In genomic region chr17:74179576-74179975, GRCh38 we compare ENCODE assay signal across 36 cellular contexts.
"Had no signal": no experiment of that assay in that cellular context is flagged by ENCODE, and none has a peak within 500 bp of the region (broad histone marks: within the 10 kb centered on the region; RNA-seq: fewer than 3 reads in every experiment).

No MANE protein-coding gene starts in this region.

- H3K4me1 ChIP-seq: ascending aorta had no signal

- H3K36me3 Mint-ChIP-seq: activated CD4-positive, alpha-beta memory T cell treated with anti-CD3 and anti-CD28 coated beads for 36 hours; activated naive CD4-positive, alpha-beta T cell treated with anti-CD3 and anti-CD28 coated beads, Interleukin-2, amount 50 U/mL, for 72 hours; activated naive CD8-positive, alpha-beta T cell treated with anti-CD3 and anti-CD28 coated beads, Interleukin-2, amount 10 ng/mL, durations not matched to agents 7 days and 5 days; brain had no signal

- H3K36me3 ChIP-seq: ascending aorta, cardiac muscle cell had no signal

- H3K9me3 Mint-ChIP-seq: activated B cell treated with CpG ODN at 0.5 μM for 24 hours; activated CD4-positive, alpha-beta memory T cell treated with anti-CD3 and anti-CD28 coated beads for 36 hours; activated CD4-positive, alpha-beta T cell treated with anti-CD3 and anti-CD28 coated beads, Interleukin-2, amount 10 ng/mL, durations not matched to agents 24 days and 14 days; activated CD8-positive, alpha-beta T cell treated with anti-CD3 and anti-CD28 coated beads for 36 hours; activated naive CD4-positive, alpha-beta T cell treated with anti-CD3 and anti-CD28 coated beads for 36 hours; activated naive CD4-positive, alpha-beta T cell treated with anti-CD3 and anti-CD28 coated beads, Interleukin-2, amount 50 U/mL, for 72 hours; activated naive CD8-positive, alpha-beta T cell treated with anti-CD3 and anti-CD28 coated beads, Interleukin-2, amount 10 ng/mL, durations not matched to agents 7 days and 5 days; activated naive CD8-positive, alpha-beta T cell treated with anti-CD3 and anti-CD28 coated beads, Interleukin-2, amount 50 U/mL, for 24 hours; activated T-cell treated with anti-CD3 and anti-CD28 coated beads, Interleukin-2, amount 50 U/mL, for 4 hours; activated T-cell treated with anti-CD3 and anti-CD28 coated beads, Interleukin-2, amount 50 U/mL, for 72 hours; activated T-helper 1 cell treated with anti-CD3 and anti-CD28 coated beads, Interleukin-12 subunit alpha, Interleukin-12 subunit beta, Interleukin-2, Interleukin-4 antibody, amounts not matched to agents 30 ng/mL and 10 ng/mL and 1 ng/mL, durations not matched to agents 14 hours and 24 hours and 36 hours; activated T-helper 17 cell treated with anti-CD3 and anti-CD28 coated beads, Interleukin-2, amount 50 U/mL, for 72 hours; central memory CD8-positive, alpha-beta T cell; T-helper 1 cell treated with Interleukin-12 subunit alpha and Interleukin-12 subunit beta and Interleukin-4 antibody, amounts not matched to agents 30 μg/mL and 1 μg/mL, for 36 hours; T-helper 2 cell treated with Interferon-gamma antibody and Interleukin-4, amounts not matched to agents 5 μg/mL and 100 μg/mL, for 36 hours had no signal

- H3K9me3 ChIP-seq: ascending aorta had no signal

- H3K4me1 Mint-ChIP-seq: activated CD4-positive, alpha-beta T cell treated with anti-CD3 and anti-CD28 coated beads, Interleukin-2, amount 10 ng/mL, durations not matched to agents 24 days and 14 days; activated naive CD8-positive, alpha-beta T cell treated with anti-CD3 and anti-CD28 coated beads, Interleukin-2, amount 10 ng/mL, durations not matched to agents 7 days and 5 days; activated naive CD8-positive, alpha-beta T cell treated with anti-CD3 and anti-CD28 coated beads, Interleukin-2, amount 50 U/mL, for 24 hours; activated T-helper 17 cell treated with anti-CD3 and anti-CD28 coated beads, Interleukin-2, amount 50 U/mL, for 72 hours had no signal

- H3K27ac Mint-ChIP-seq: activated B cell treated with CpG ODN at 0.5 μM for 24 hours; activated CD4-positive, alpha-beta memory T cell treated with anti-CD3 and anti-CD28 coated beads for 36 hours; activated CD4-positive, alpha-beta T cell treated with anti-CD3 and anti-CD28 coated beads, Interleukin-2, amount 10 ng/mL, durations not matched to agents 24 days and 14 days; activated CD8-positive, alpha-beta T cell treated with anti-CD3 and anti-CD28 coated beads for 36 hours; activated naive CD4-positive, alpha-beta T cell treated with anti-CD3 and anti-CD28 coated beads for 36 hours; activated naive CD8-positive, alpha-beta T cell treated with anti-CD3 and anti-CD28 coated beads, Interleukin-2, amount 10 ng/mL, durations not matched to agents 7 days and 5 days; activated naive CD8-positive, alpha-beta T cell treated with anti-CD3 and anti-CD28 coated beads, Interleukin-2, amount 50 U/mL, for 24 hours; activated T-cell treated with anti-CD3 and anti-CD28 coated beads, Interleukin-2, amount 50 U/mL, for 72 hours; activated T-helper 1 cell treated with anti-CD3 and anti-CD28 coated beads, Interleukin-12 subunit alpha, Interleukin-12 subunit beta, Interleukin-2, Interleukin-4 antibody, amounts not matched to agents 30 ng/mL and 10 ng/mL and 1 ng/mL, durations not matched to agents 14 hours and 24 hours and 36 hours; activated T-helper 17 cell treated with anti-CD3 and anti-CD28 coated beads, Interleukin-2, amount 50 U/mL, for 72 hours; T-helper 1 cell treated with Interleukin-12 subunit alpha and Interleukin-12 subunit beta and Interleukin-4 antibody, amounts not matched to agents 30 μg/mL and 1 μg/mL, for 36 hours; T-helper 2 cell treated with Interferon-gamma antibody and Interleukin-4, amounts not matched to agents 5 μg/mL and 100 μg/mL, for 36 hours had no signal

- ATAC-seq: activated CD8-positive, alpha-beta T cell treated with anti-CD3 and anti-CD28 coated beads for 36 hours; activated naive CD4-positive, alpha-beta T cell treated with anti-CD3 and anti-CD28 coated beads, Interleukin-2, amount 50 U/mL, for 72 hours; activated naive CD8-positive, alpha-beta T cell treated with anti-CD3 and anti-CD28 coated beads, Interleukin-2, amount 50 U/mL, for 24 hours; activated T-cell treated with anti-CD3 and anti-CD28 coated beads, Interleukin-2, amount 50 U/mL, for 4 hours; activated T-cell treated with anti-CD3 and anti-CD28 coated beads, Interleukin-2, amount 50 U/mL, for 72 hours; activated T-helper 17 cell treated with anti-CD3 and anti-CD28 coated beads, Interleukin-2, amount 50 U/mL, for 72 hours had no signal

- H3K4me3 Mint-ChIP-seq: activated B cell treated with CpG ODN at 0.5 μM for 24 hours; activated CD4-positive, alpha-beta memory T cell treated with anti-CD3 and anti-CD28 coated beads for 36 hours; activated CD4-positive, alpha-beta T cell treated with anti-CD3 and anti-CD28 coated beads, Interleukin-2, amount 10 ng/mL, durations not matched to agents 24 days and 14 days; activated CD8-positive, alpha-beta T cell treated with anti-CD3 and anti-CD28 coated beads for 36 hours; activated naive CD4-positive, alpha-beta T cell treated with anti-CD3 and anti-CD28 coated beads for 36 hours; activated naive CD8-positive, alpha-beta T cell treated with anti-CD3 and anti-CD28 coated beads, Interleukin-2, amount 10 ng/mL, durations not matched to agents 7 days and 5 days; activated naive CD8-positive, alpha-beta T cell treated with anti-CD3 and anti-CD28 coated beads, Interleukin-2, amount 50 U/mL, for 24 hours; activated T-cell treated with anti-CD3 and anti-CD28 coated beads, Interleukin-2, amount 50 U/mL, for 4 hours; activated T-cell treated with anti-CD3 and anti-CD28 coated beads, Interleukin-2, amount 50 U/mL, for 72 hours; activated T-helper 1 cell treated with anti-CD3 and anti-CD28 coated beads, Interleukin-12 subunit alpha, Interleukin-12 subunit beta, Interleukin-2, Interleukin-4 antibody, amounts not matched to agents 30 ng/mL and 10 ng/mL and 1 ng/mL, durations not matched to agents 14 hours and 24 hours and 36 hours; activated T-helper 17 cell treated with anti-CD3 and anti-CD28 coated beads, Interleukin-2, amount 50 U/mL, for 72 hours; central memory CD8-positive, alpha-beta T cell; T-helper 1 cell treated with Interleukin-12 subunit alpha and Interleukin-12 subunit beta and Interleukin-4 antibody, amounts not matched to agents 30 μg/mL and 1 μg/mL, for 36 hours; T-helper 2 cell treated with Interferon-gamma antibody and Interleukin-4, amounts not matched to agents 5 μg/mL and 100 μg/mL, for 36 hours had no signal

- H3K27ac ChIP-seq: ascending aorta, cardiac muscle cell, VCaP had no signal

- DNase-seq: activated B cell treated with CpG ODN at 0.5 μM for 24 hours; activated CD4-positive, alpha-beta memory T cell treated with anti-CD3 and anti-CD28 coated beads for 36 hours; activated CD4-positive, alpha-beta T cell treated with anti-CD3 and anti-CD28 coated beads for 4 hours; activated CD4-positive, alpha-beta T cell treated with anti-CD3 and anti-CD28 coated beads, Interleukin-2, amount 10 ng/mL, durations not matched to agents 24 days and 14 days; activated CD4-positive, alpha-beta T cell treated with anti-CD3 and anti-CD28 coated beads, Interleukin-2, amount 50 U/mL, for 1 hour; activated CD4-positive, alpha-beta T cell treated with anti-CD3 and anti-CD28 coated beads, Interleukin-2, amount 50 U/mL, for 4 hours; activated CD4-positive, CD25-positive, alpha-beta regulatory T cell treated with anti-CD3 and anti-CD28 coated beads, Interleukin-2, amount 50 U/mL, for 72 hours; activated CD8-positive, alpha-beta memory T cell treated with anti-CD3 and anti-CD28 coated beads, Interleukin-2, amount 50 U/mL, for 4 hours; activated CD8-positive, alpha-beta T cell treated with anti-CD3 and anti-CD28 coated beads for 36 hours; activated gamma-delta T cell treated with Interleukin-2 at 50 U/mL for 16 hours; activated naive CD4-positive, alpha-beta T cell; activated naive CD4-positive, alpha-beta T cell treated with anti-CD3 and anti-CD28 coated beads for 36 hours; activated naive CD4-positive, alpha-beta T cell treated with anti-CD3 and anti-CD28 coated beads, Interleukin-2, amount 50 U/mL, for 16 hours; activated naive CD8-positive, alpha-beta T cell treated with anti-CD3 and anti-CD28 coated beads, Interleukin-2, amount 50 U/mL, for 24 hours; activated T-cell treated with anti-CD3 and anti-CD28 coated beads for 4 hours; activated T-cell treated with anti-CD3 and anti-CD28 coated beads, Interleukin-2, amount 50 U/mL, for 1 hour; activated T-cell treated with anti-CD3 and anti-CD28 coated beads, Interleukin-2, amount 50 U/mL, for 4 hours; activated T-cell treated with anti-CD3 and anti-CD28 coated beads, Interleukin-2, amount 50 U/mL, for 72 hours; amygdala; anterior cingulate cortex; caudate nucleus; cerebellar nuclear complex; T-helper 1 cell; T-helper 2 cell; T-helper 9 cell had no signal

- H3K27me3 ChIP-seq: ascending aorta, cardiac muscle cell had no signal

- H3K4me3 ChIP-seq: ascending aorta, cardiac muscle cell had no signal
